ENCODE assay signal across 35 cellular contexts in the genomic region with DNA sequence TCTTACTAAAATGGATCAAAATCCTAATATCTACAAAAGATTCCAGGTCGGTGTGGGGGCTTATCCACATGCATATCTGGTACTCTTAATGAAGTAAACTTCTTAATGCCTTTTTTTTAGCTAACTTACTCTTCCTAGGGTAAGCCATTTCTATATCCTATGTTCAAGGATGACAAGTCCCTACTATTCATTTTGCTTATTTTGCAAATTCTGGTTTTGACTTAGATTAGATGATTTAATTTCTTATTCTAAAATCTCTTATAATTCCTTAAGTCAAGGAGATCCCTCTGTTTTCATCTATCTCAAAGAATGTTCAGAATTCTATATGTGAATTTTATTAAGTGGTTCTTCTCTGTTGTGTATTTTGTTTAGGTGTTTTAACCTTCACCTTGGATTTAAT.
"Had no signal": no experiment of that assay in that cellular context is flagged by ENCODE, and none has a peak within 500 bp of the region (broad histone marks: within the 10 kb centered on the region; RNA-seq: fewer than 3 reads in every experiment).

No MANE protein-coding gene starts in this region.

- H3K4me3 ChIP-seq: MG63 had no signal

- H3K27me3 ChIP-seq: MG63 had no signal

- H3K36me3 ChIP-seq: MG63 had no signal

- H3K9me3 ChIP-seq: MG63 had no signal

- DNase-seq: Karpas-422, Kasumi-1, MG63, MM.1S, MV-4-11, NCI-H1048, NCI-H1092, NCI-H1092 treated with DMSO at 0.1 percent for 48 hours, NCI-H1105, NCI-H1105 treated with DMSO at 0.1 percent for 48 hours, NCI-H1417, NCI-H1417 treated with DMSO at 0.1 percent for 48 hours, NCI-H1436, NCI-H1436 treated with DMSO at 0.1 percent for 48 hours, NCI-H146, NCI-H1694, NCI-H1694 treated with DMSO at 0.1 percent for 48 hours, NCI-H187, NCI-H187 treated with DMSO at 0.1 percent for 48 hours, NCI-H1930, NCI-H2029, NCI-H2029 treated with DMSO at 0.1 percent for 48 hours, NCI-H2081, NCI-H2081 treated with DMSO at 0.1 percent for 48 hours, NCI-H2107, NCI-H2171, NCI-H2171 treated with DMSO at 0.1 percent for 48 hours, NCI-H2227 treated with DMSO at 0.1 percent for 48 hours, NCI-H226, NCI-H446, NCI-H446 treated with DMSO at 0.1 percent for 48 hours, NCI-H510A, NCI-H510A treated with DMSO at 0.1 percent for 48 hours, NCI-H524 treated with DMSO at 0.1 percent for 48 hours, NCI-H526 had no signal
